ENCODE assay signal across 19 cellular contexts in the genomic region with DNA sequence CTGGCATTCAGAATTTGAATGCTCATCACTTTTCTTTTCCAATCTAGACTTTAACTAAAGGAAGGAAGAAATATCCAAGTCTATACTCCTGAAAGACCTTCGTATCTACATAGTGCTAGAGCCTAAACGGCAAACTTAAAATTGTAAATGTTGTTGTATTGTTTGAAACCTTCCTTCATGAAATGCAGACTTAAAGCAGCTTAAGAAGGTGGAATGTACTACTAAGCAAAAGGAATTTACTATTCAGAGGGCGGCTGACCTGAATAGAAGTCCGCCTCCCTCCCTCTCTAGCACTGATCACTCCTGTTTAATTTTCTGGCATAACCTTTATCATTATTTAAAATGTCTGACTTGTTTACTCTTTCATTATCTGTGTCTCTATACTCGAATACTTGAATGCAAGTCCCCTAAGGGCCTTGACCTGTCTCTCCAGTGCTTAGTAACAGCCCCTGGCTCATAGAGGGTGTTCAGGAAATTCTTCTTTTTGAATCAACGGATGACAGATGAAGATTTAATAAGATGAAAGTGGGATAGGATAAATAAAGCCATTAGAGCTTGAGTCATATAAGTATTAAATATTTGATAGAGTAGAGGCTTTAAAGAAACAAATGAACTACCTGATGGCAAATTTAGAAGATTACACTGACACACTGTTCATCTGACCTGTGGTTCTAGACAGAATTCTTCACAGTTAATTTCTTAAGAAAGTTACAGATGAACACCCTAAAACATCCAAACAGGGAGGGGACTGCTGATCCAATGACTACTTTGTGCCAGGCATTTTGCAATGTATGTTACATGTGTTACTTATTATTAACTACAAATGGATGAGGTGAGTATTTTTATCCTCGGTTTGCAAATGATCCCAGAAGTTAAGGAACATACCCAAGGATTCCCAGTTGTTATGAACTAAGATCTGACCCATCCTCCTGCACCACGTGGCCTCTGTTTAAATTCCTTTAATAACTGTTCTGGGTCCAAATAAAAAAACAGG. TPM values are rescaled to one million over a fixed set of nuclear protein-coding genes. Genes with fewer than 3 reads are reported as not detected.
DNase-seq lines count a peak whose midpoint lies in the region; ATAC-seq, FAIRE-seq and TF ChIP-seq lines count a peak whose summit lies in the region.
"Had no signal": no experiment of that assay in that cellular context is flagged by ENCODE, and none has a peak within 500 bp of the region (broad histone marks: within the 10 kb centered on the region; RNA-seq: fewer than 3 reads in every experiment).

No MANE protein-coding gene starts in this region.

- no peak for TF ChIP-seq POLR2A in transverse colon (IDR thresholded peaks at IDR 0.05)

- no peaks in the 10 kb centered on the region for H3K27me3 Mint-ChIP-seq in activated CD4-positive, alpha-beta memory T cell treated with anti-CD3 and anti-CD28 coated beads for 36 hours
- H3K27me3 Mint-ChIP-seq: stimulated activated naive CD8-positive, alpha-beta T cell treated with anti-CD3 and anti-CD28 coated beads, Interleukin-15, amount 100 ng/mL, for 72 hours had no signal

- TF ChIP-seq CTCF in pancreas (IDR thresholded peaks at IDR 0.05) (no peak), transverse colon (IDR thresholded peaks at IDR 0.05) (no peak)

- H3K4me3 ChIP-seq in pancreas (no peak overlapping the region), transverse colon (no peak overlapping the region)
- H3K4me3 ChIP-seq: colonic mucosa had no signal

- peaks cover 25% of the 10 kb centered on the region for H3K4me1 Mint-ChIP-seq in activated CD4-positive, alpha-beta memory T cell treated with anti-CD3 and anti-CD28 coated beads for 36 hours (ENCODE audit: low read depth)

- H3K36me3 ChIP-seq in pancreas (no peaks in the 10 kb centered on the region), transverse colon (no peaks in the 10 kb centered on the region)
- H3K36me3 ChIP-seq: colonic mucosa had no signal

- H3K27me3 ChIP-seq in pancreas, result no peaks in the 10 kb centered on the region
- H3K27me3 ChIP-seq in transverse colon, result no peaks in the 10 kb centered on the region
- H3K27me3 ChIP-seq: colonic mucosa had no signal

- DNase-seq in AG08395 (ENCODE audit: low spot score) (peak; percentile 14), GM03348 (ENCODE audit: low spot score) (peak; percentile 39), fibroblast of the conjunctiva (ENCODE audit: low read depth) (peak; percentile 39), NCI-H526 treated with DMSO at 0.1 percent for 48 hours (lab: John Stamatoyannopoulos, UW) (no peak), pancreas (no peak), transverse colon (no peak)
- no peak for DNase-seq in activated CD4-positive, alpha-beta memory T cell treated with anti-CD3 and anti-CD28 coated beads for 36 hours
- no peak for DNase-seq in stimulated activated CD4-positive, alpha-beta T cell treated with anti-CD3 and anti-CD28 coated beads, Interleukin-4, amount 100 ng/mL, for 4 hours
- DNase-seq: activated CD4-positive, alpha-beta T cell treated with anti-CD3 and anti-CD28 coated beads, Interleukin-2, amount 50 U/mL, for 48 hours; activated effector memory CD4-positive, alpha-beta T cell treated with Interleukin-2 at 50 U/mL for 16 hours; colonic mucosa; immature natural killer cell; MV-4-11; nephron progenitor cell; stimulated activated CD4-positive, alpha-beta T cell treated with anti-CD3 and anti-CD28 coated beads, Interleukin-15, amount 100 ng/mL, for 24 hours; stimulated activated naive CD8-positive, alpha-beta T cell treated with anti-CD3 and anti-CD28 coated beads, Interleukin-15, amount 100 ng/mL, for 72 hours had no signal

- POLR2A ChIA-PET in activated CD4-positive, alpha-beta memory T cell treated with anti-CD3 and anti-CD28 coated beads for 36 hours (lab: Charles Lee), result interaction anchor here (1.7 kb wide), 1 partner anchor 18 kb away, joined by 5 read pairs; no protein-coding TSS in a partner anchor

- H3K27ac ChIP-seq in pancreas, result no peak overlapping the region
- H3K27ac ChIP-seq in transverse colon, result no peak overlapping the region
- H3K27ac ChIP-seq: colonic mucosa had no signal

- no peak overlapping the region for H3K4me3 Mint-ChIP-seq in activated CD4-positive, alpha-beta memory T cell treated with anti-CD3 and anti-CD28 coated beads for 36 hours
- H3K4me3 Mint-ChIP-seq: nephron progenitor cell; stimulated activated naive CD8-positive, alpha-beta T cell treated with anti-CD3 and anti-CD28 coated beads, Interleukin-15, amount 100 ng/mL, for 72 hours had no signal

- no peaks in the 10 kb centered on the region for H3K36me3 Mint-ChIP-seq in activated CD4-positive, alpha-beta memory T cell treated with anti-CD3 and anti-CD28 coated beads for 36 hours
- H3K36me3 Mint-ChIP-seq: immature natural killer cell had no signal

- H3K9me3 ChIP-seq in pancreas, result no peaks in the 10 kb centered on the region
- no peaks in the 10 kb centered on the region for H3K9me3 ChIP-seq in transverse colon
- H3K9me3 ChIP-seq: colonic mucosa had no signal

- intact Hi-C loops in activated CD4-positive, alpha-beta memory T cell treated with anti-CD3 and anti-CD28 coated beads for 36 hours (cut with micrococcal nuclease), result no loop called here
- intact Hi-C loops in pancreas (cut with DNase I), result no loop called here
- intact Hi-C loops in transverse colon (cut with DNase I; ENCODE audit: low total_unique reads), result no loop called here

- no peak for ATAC-seq in pancreas
- ATAC-seq: HCT116; stimulated activated naive CD8-positive, alpha-beta T cell treated with anti-CD3 and anti-CD28 coated beads, Interleukin-15, amount 100 ng/mL, for 72 hours had no signal

- in situ Hi-C loops in transverse colon (cut with MboI; ENCODE audit: low pct_ligation_motif_present in 1 of 4, low pct_unique_long_range_greater_than_20kb in 1 of 4, low sequenced_read_pairs in 3 of 4), result loop anchor here in 1 of 4 donors (25.0 kb wide), 1 partner anchor 213 kb away; no protein-coding TSS in a partner anchor

- peak overlapping the region; percentile 5 for H3K27ac Mint-ChIP-seq in activated CD4-positive, alpha-beta memory T cell treated with anti-CD3 and anti-CD28 coated beads for 36 hours
- H3K27ac Mint-ChIP-seq: immature natural killer cell; nephron progenitor cell; stimulated activated naive CD8-positive, alpha-beta T cell treated with anti-CD3 and anti-CD28 coated beads, Interleukin-15, amount 100 ng/mL, for 72 hours had no signal

- H3K9me3 Mint-ChIP-seq in activated CD4-positive, alpha-beta memory T cell treated with anti-CD3 and anti-CD28 coated beads for 36 hours, result no peaks in the 10 kb centered on the region
- H3K9me3 Mint-ChIP-seq: immature natural killer cell; stimulated activated naive CD8-positive, alpha-beta T cell treated with anti-CD3 and anti-CD28 coated beads, Interleukin-15, amount 100 ng/mL, for 72 hours had no signal

- no peaks in the 10 kb centered on the region for H3K4me1 ChIP-seq in pancreas
- peaks cover 0 to 8% (median 0%) of the 10 kb centered on the region in 4 donors for H3K4me1 ChIP-seq in transverse colon
- H3K4me1 ChIP-seq: colonic mucosa had no signal

- 74 to 78% methylated on average over 8 of the region's 8 CpGs for WGBS in pancreas, 2 donors
- WGBS in transverse colon (ENCODE audit: low coverage in 1 of 2), 2 donors, result 83 to 86% methylated on average over 8 of the region's 8 CpGs

- CTCF ChIA-PET in activated CD4-positive, alpha-beta memory T cell treated with anti-CD3 and anti-CD28 coated beads for 36 hours (lab: Charles Lee), result no interaction called here

- no peak for TF ChIP-seq EP300 in transverse colon (IDR thresholded peaks at IDR 0.05; ENCODE audit: low read depth)

- FAIRE-seq in pancreas (lab: Jason Lieb, UNC), result no peak
- FAIRE-seq: endothelial cell of umbilical vein, urothelium cell line had no signal

RNA-seq across cellular contexts. Expression of gene RBPJ, which starts 20.2 kb away (rescaled TPM):
- total RNA-seq in activated CD4-positive, alpha-beta memory T cell treated with anti-CD3 and anti-CD28 coated beads for 36 hours, result 100 to 1,000 TPM; 262 to 269 TPM
- total RNA-seq in pancreas, result 10 to 100 TPM; 17.6 to 50.2 (median 26.8) TPM
- polyA plus RNA-seq in pancreas, result 10 to 100 TPM; 19.5 to 27.1 TPM
- 100 to 1,000 TPM in 1 of 4 donors, 10 to 100 TPM in 3; 15.1 to 104 (median 44.6) TPM for total RNA-seq in transverse colon

Comparison
In these comparisons a context has a peak if more than half of its experiments do, and no peak if none do; other contexts are left out.
1. DNase-seq: peak in AG08395 (single experiment), GM03348 (single experiment) and fibroblast of the conjunctiva (single experiment); none in activated CD4-positive, alpha-beta memory T cell treated with anti-CD3 and anti-CD28 coated beads for 36 hours (single experiment), NCI-H526 treated with DMSO at 0.1 percent for 48 hours (single experiment), pancreas (0 of 6), transverse colon (single experiment) and stimulated activated CD4-positive, alpha-beta T cell treated with anti-CD3 and anti-CD28 coated beads, Interleukin-4, amount 100 ng/mL, for 4 hours (0 of 2).